Comparison of ENCODE assay signal across 22 cellular contexts in genomic region chr4:86848136-86848535, GRCh38. TPM values are rescaled to one million over a fixed set of nuclear protein-coding genes. Genes with fewer than 3 reads are reported as not detected.
A peak's percentile ranks its signal among the peaks of the same experiment; 100 is the strongest.
DNase-seq lines count a peak whose midpoint lies in the region; ATAC-seq and TF ChIP-seq lines count a peak whose summit lies in the region.
"Had no signal": no experiment of that assay in that cellular context is flagged by ENCODE, and none has a peak within 500 bp of the region (broad histone marks: within the 10 kb centered on the region; RNA-seq: fewer than 3 reads in every experiment).

No MANE protein-coding gene starts in this region.

- no peak for ATAC-seq in psoas muscle
- no peak for ATAC-seq in GM19324 (IDR thresholded peaks at IDR 0.05; ENCODE audit: low FRiP score, unreplicated experiment)

- TF ChIP-seq CTCF in BJ (IDR thresholded peaks at IDR 0.05; ENCODE audit: insufficient read depth, low read depth, low read length) (no peak), OCI-LY3 (IDR thresholded peaks at IDR 0.05; ENCODE audit: low read depth, low read length) (no peak), esophagus squamous epithelium (IDR thresholded peaks at IDR 0.05) (no peak), psoas muscle (IDR thresholded peaks at IDR 0.05) (no peak), brain microvascular endothelial cell (IDR thresholded peaks at IDR 0.05; ENCODE audit: low read depth, low read length, missing control alignments) (no peak)

- no peaks in the 10 kb centered on the region for H3K36me3 Mint-ChIP-seq in activated CD4-positive, alpha-beta memory T cell treated with anti-CD3 and anti-CD28 coated beads, Interleukin-2, amount 10 ng/mL, durations not matched to agents 7 days and 5 days (ENCODE audit: low read depth)

- H3K27me3 Mint-ChIP-seq in activated CD4-positive, alpha-beta memory T cell treated with anti-CD3 and anti-CD28 coated beads, Interleukin-2, amount 10 ng/mL, durations not matched to agents 7 days and 5 days = no peaks in the 10 kb centered on the region
- H3K27me3 Mint-ChIP-seq: activated B cell treated with CpG ODN at 0.5 μM for 24 hours; dendritic cell treated with granulocyte-macrophage colony-stimulating factor and Interleukin-4, amounts not matched to agents 40 ng/mL and 50 ng/mL, for 4 days had no signal

- no peak overlapping the region; the same call in 1 of the 2 replicates for H3K4me2 ChIP-seq in OCI-LY3 (ENCODE audit: low read length)

- POLR2A ChIA-PET in BJ (lab: Charles Lee) = interaction anchor here (1.0 kb wide), 1 partner anchor 32 kb away, joined by 3 read pairs; no protein-coding TSS in a partner anchor
- POLR2A ChIA-PET in activated CD4-positive, alpha-beta memory T cell treated with anti-CD3 and anti-CD28 coated beads, Interleukin-2, amount 10 ng/mL, durations not matched to agents 7 days and 5 days (lab: Charles Lee) = no interaction called here

- DNase-seq in BJ (ENCODE audit: low read depth) = peak; percentile 47
- DNase-seq in esophagus squamous epithelium (lab: John Stamatoyannopoulos, UW) = no peak
- DNase-seq in psoas muscle = no peak
- DNase-seq in activated CD4-positive, alpha-beta memory T cell treated with anti-CD3 and anti-CD28 coated beads, Interleukin-2, amount 10 ng/mL, durations not matched to agents 7 days and 5 days = no peak
- DNase-seq in hepatic stellate cell (ENCODE audit: low spot score) = no peak
- DNase-seq in brain microvascular endothelial cell = no peak
- DNase-seq: activated B cell treated with CpG ODN at 0.5 μM for 24 hours; activated effector memory CD4-positive, alpha-beta T cell treated with Interleukin-2 at 50 U/mL for 16 hours; aorta; Caco-2; NCI-H1048; NCI-H82; RPMI8226; sigmoid colon; stimulated activated CD4-positive, alpha-beta T cell treated with anti-CD3 and anti-CD28 coated beads, Interleukin-4, amount 100 ng/mL, for 4 hours; T-helper 1 cell had no signal

- CTCF ChIA-PET in BJ (lab: Yijun Ruan, JAX) = interaction anchor here (0.5 to 2.2 kb wide), 6 partner anchors 9 to 352 kb away, joined by 3 to 10 read pairs (median 4); no protein-coding TSS in a partner anchor
- CTCF ChIA-PET in activated CD4-positive, alpha-beta memory T cell treated with anti-CD3 and anti-CD28 coated beads, Interleukin-2, amount 10 ng/mL, durations not matched to agents 7 days and 5 days (lab: Charles Lee) = no interaction called here

- H3K4me3 ChIP-seq in BJ (ENCODE audit: low read depth, low read length) (peak overlapping the region; percentile 20), OCI-LY3 (ENCODE audit: low read length) (no peak overlapping the region), esophagus squamous epithelium (peak overlapping the region; percentile 40 to 60 (median 45)), psoas muscle (peak overlapping the region; percentile 12), brain microvascular endothelial cell (ENCODE audit: low read depth, low read length) (no peak overlapping the region)

- H3K4me1 Mint-ChIP-seq in activated CD4-positive, alpha-beta memory T cell treated with anti-CD3 and anti-CD28 coated beads, Interleukin-2, amount 10 ng/mL, durations not matched to agents 7 days and 5 days = no peaks in the 10 kb centered on the region
- H3K4me1 Mint-ChIP-seq: activated B cell treated with CpG ODN at 0.5 μM for 24 hours had no signal

- in situ Hi-C loops in brain microvascular endothelial cell (cut with HindIII; ENCODE audit: low pct_ligation_motif_present, low sequenced_read_pairs) = no loop called here

- no peak for TF ChIP-seq POLR2A in esophagus squamous epithelium (IDR thresholded peaks at IDR 0.05)

- H3K9me3 Mint-ChIP-seq in activated CD4-positive, alpha-beta memory T cell treated with anti-CD3 and anti-CD28 coated beads, Interleukin-2, amount 10 ng/mL, durations not matched to agents 7 days and 5 days = no peaks in the 10 kb centered on the region
- H3K9me3 Mint-ChIP-seq: activated B cell treated with CpG ODN at 0.5 μM for 24 hours; dendritic cell treated with granulocyte-macrophage colony-stimulating factor and Interleukin-4, amounts not matched to agents 40 ng/mL and 50 ng/mL, for 4 days had no signal

- H3K4me1 ChIP-seq in OCI-LY3 (ENCODE audit: low read length) = peaks cover 7% of the 10 kb centered on the region
- H3K4me1 ChIP-seq in esophagus squamous epithelium = peaks cover 0 to 75% (median 18%) of the 10 kb centered on the region in 3 donors
- H3K4me1 ChIP-seq in psoas muscle = no peaks in the 10 kb centered on the region
- H3K4me1 ChIP-seq: Caco-2, sigmoid colon had no signal

- H3K27me3 ChIP-seq in BJ (ENCODE audit: control insufficient read depth, insufficient read depth, low read length) (no peaks in the 10 kb centered on the region), OCI-LY3 (ENCODE audit: low read depth, low read length) (no peaks in the 10 kb centered on the region), esophagus squamous epithelium (no peaks in the 10 kb centered on the region), psoas muscle (ENCODE audit: insufficient read depth in 3 of 3, low read length in 2 of 3) (no peaks in the 10 kb centered on the region), brain microvascular endothelial cell (replicated peaks) (no peaks in the 10 kb centered on the region)
- H3K27me3 ChIP-seq: sigmoid colon had no signal

- 55 to 61% methylated on average over 6 to 7 of the region's 7 CpGs for WGBS in esophagus squamous epithelium, 2 donors
- 48 to 56% (median 55%) methylated on average over 7 of the region's 7 CpGs for WGBS in psoas muscle, 3 donors

- H3K9me3 ChIP-seq in OCI-LY3 (ENCODE audit: insufficient read depth, low read length) = no peaks in the 10 kb centered on the region
- H3K9me3 ChIP-seq in esophagus squamous epithelium = no peaks in the 10 kb centered on the region
- H3K9me3 ChIP-seq in psoas muscle = no peaks in the 10 kb centered on the region
- H3K9me3 ChIP-seq: Caco-2, sigmoid colon had no signal

- intact Hi-C loops in esophagus squamous epithelium (cut with DNase I) (no loop called here), psoas muscle (cut with DNase I) (no loop called here)

- H3K27ac ChIP-seq in OCI-LY3 (ENCODE audit: low read length) (no peak overlapping the region), esophagus squamous epithelium (peak overlapping the region; percentile 84 to 89 (median 88)), psoas muscle (no peak overlapping the region), brain microvascular endothelial cell (no peak overlapping the region)

- H3K27ac Mint-ChIP-seq in activated CD4-positive, alpha-beta memory T cell treated with anti-CD3 and anti-CD28 coated beads, Interleukin-2, amount 10 ng/mL, durations not matched to agents 7 days and 5 days = no peak overlapping the region
- H3K27ac Mint-ChIP-seq: activated B cell treated with CpG ODN at 0.5 μM for 24 hours; dendritic cell treated with granulocyte-macrophage colony-stimulating factor and Interleukin-4, amounts not matched to agents 40 ng/mL and 50 ng/mL, for 4 days had no signal

- no peak overlapping the region for H3K4me3 Mint-ChIP-seq in activated CD4-positive, alpha-beta memory T cell treated with anti-CD3 and anti-CD28 coated beads, Interleukin-2, amount 10 ng/mL, durations not matched to agents 7 days and 5 days
- H3K4me3 Mint-ChIP-seq: activated B cell treated with CpG ODN at 0.5 μM for 24 hours; dendritic cell treated with granulocyte-macrophage colony-stimulating factor and Interleukin-4, amounts not matched to agents 40 ng/mL and 50 ng/mL, for 4 days; neural crest cell had no signal

- H3K79me2 ChIP-seq in OCI-LY3 (ENCODE audit: low read length) = no peaks in the 10 kb centered on the region

- no peaks in the 10 kb centered on the region for H4K20me1 ChIP-seq in OCI-LY3 (ENCODE audit: insufficient read depth, low read length)

- peak overlapping the region; percentile 33; the same call in 1 of the 2 replicates for H2AFZ ChIP-seq in OCI-LY3 (ENCODE audit: low read depth, low read length)

- H3K36me3 ChIP-seq in BJ (ENCODE audit: control insufficient read depth, insufficient read depth, low read length) (no peaks in the 10 kb centered on the region; the same call in 1 of the 2 replicates), OCI-LY3 (replicated peaks; ENCODE audit: low read depth, low read length) (no peaks in the 10 kb centered on the region), esophagus squamous epithelium (no peaks in the 10 kb centered on the region), psoas muscle (ENCODE audit: insufficient read depth in 1 of 2, low read depth in 1 of 2) (no peaks in the 10 kb centered on the region), brain microvascular endothelial cell (replicated peaks) (no peaks in the 10 kb centered on the region)
- H3K36me3 ChIP-seq: sigmoid colon had no signal

- no peak overlapping the region for H3K9ac ChIP-seq in OCI-LY3 (ENCODE audit: low read length)

RNA-seq across cellular contexts. Expression of gene SLC10A6, which starts 1.0 kb away (rescaled TPM):
- 0.72 and 0.98 TPM in 2 replicates for polyA plus RNA-seq in BJ (2011; rRNA removed)
- polyA minus RNA-seq in BJ (2011; rRNA and poly(A)+ RNA removed) = 3.1 and 4.0 TPM in 2 replicates
- total RNA-seq in esophagus squamous epithelium = 10 to 100 TPM; 14.7 to 55.4 (median 20.1) TPM
- under 1 TPM in 3 of 4 donors, not detected in 1; 0.30 to 0.79 (median 0.32) TPM for total RNA-seq in psoas muscle
- polyA plus RNA-seq in psoas muscle = under 1 TPM; 0.27 to 0.38 (median 0.30) TPM
- not detected for total RNA-seq in activated CD4-positive, alpha-beta memory T cell treated with anti-CD3 and anti-CD28 coated beads, Interleukin-2, amount 10 ng/mL, durations not matched to agents 7 days and 5 days
- total RNA-seq: activated CD8-positive, alpha-beta memory T cell treated with anti-CD3 and anti-CD28 coated beads for 36 hours; Caco-2; neural crest cell; urinary bladder had no signal
- polyA plus RNA-seq: aorta had no signal

RNA-seq across cellular contexts. Expression of gene C4orf36, which starts 44.1 kb away (rescaled TPM):
- polyA plus RNA-seq in BJ (2011; rRNA removed) (3.0 and 3.1 TPM in 2 replicates), psoas muscle (under 1 TPM in 2 of 3 donors, not detected in 1; 0.45 to 0.70 TPM)
- polyA minus RNA-seq in BJ (2011; rRNA and poly(A)+ RNA removed) = 0.46 and 0.85 TPM in 2 replicates
- total RNA-seq in esophagus squamous epithelium (1 to 10 TPM; 1.3 to 5.0 (median 2.7) TPM), psoas muscle (1 to 10 TPM in 1 of 4 donors, not detected in 3; 1.5 TPM)
- not detected for total RNA-seq in activated CD4-positive, alpha-beta memory T cell treated with anti-CD3 and anti-CD28 coated beads, Interleukin-2, amount 10 ng/mL, durations not matched to agents 7 days and 5 days
- total RNA-seq: activated B cell treated with CpG ODN at 0.5 μM for 24 hours had no signal

Comparison
In these comparisons a context has a peak if more than half of its experiments do, and no peak if none do; other contexts are left out.
1. H3K4me3 ChIP-seq: peak in BJ (single experiment), esophagus squamous epithelium (4 of 4) and psoas muscle (single experiment); none in OCI-LY3 (single experiment) and brain microvascular endothelial cell (single experiment).
2. H3K27ac ChIP-seq: peak in esophagus squamous epithelium (4 of 4); none in OCI-LY3 (single experiment), psoas muscle (single experiment) and brain microvascular endothelial cell (single experiment).
3. RNA of gene SLC10A6, which starts 1.0 kb away (total RNA-seq): 14.7 to 55.4 TPM in esophagus squamous epithelium; 0.30 to 0.79 TPM in psoas muscle and not detected in activated CD4-positive, alpha-beta memory T cell treated with anti-CD3 and anti-CD28 coated beads, Interleukin-2, amount 10 ng/mL, durations not matched to agents 7 days and 5 days; every median in the first group is over 4 times any median in the second.